ENCODE assay signal across 11 cellular contexts in genomic region chr18:75915941-75916640, GRCh38.
DNase-seq lines count a peak whose midpoint lies in the region; ATAC-seq and TF ChIP-seq lines count a peak whose summit lies in the region.
"Had no signal": no experiment of that assay in that cellular context is flagged by ENCODE, and none has a peak within 500 bp of the region (broad histone marks: within the 10 kb centered on the region; RNA-seq: fewer than 3 reads in every experiment).

No MANE protein-coding gene starts in this region.

- H3K36me3 Mint-ChIP-seq in osteocyte (ENCODE audit: unreplicated experiment) = no peaks in the 10 kb centered on the region
- H3K36me3 Mint-ChIP-seq in naive thymus-derived CD8-positive, alpha-beta T cell = peaks cover 0 to 2% (median 0%) of the 10 kb centered on the region in 3 donors

- 6 to 9% (median 7%) methylated on average over 27 to 80 of the region's 80 CpGs for WGBS in stomach, 5 donors

- TF ChIP-seq POLR2A in stomach (IDR thresholded peaks at IDR 0.05) = no peak

- H3K27ac Mint-ChIP-seq in osteocyte (ENCODE audit: unreplicated experiment) = no peak overlapping the region
- H3K27ac Mint-ChIP-seq in naive thymus-derived CD8-positive, alpha-beta T cell = no peak overlapping the region

- H3K4me1 ChIP-seq in ascending aorta (no peaks in the 10 kb centered on the region), stomach (peaks cover 0 to 6% (median 2%) of the 10 kb centered on the region in 4 donors)

- no peak for TF ChIP-seq EP300 in stomach (IDR thresholded peaks at IDR 0.05)

- H3K27ac ChIP-seq in ascending aorta (no peak overlapping the region), stomach (no peak overlapping the region)
- H3K27ac ChIP-seq: 22Rv1 had no signal

- H3K27me3 ChIP-seq in ascending aorta (no peaks in the 10 kb centered on the region), stomach (peaks cover 0 to 23% (median 13%) of the 10 kb centered on the region in 3 donors)

- intact Hi-C loops in ascending aorta (cut with DNase I) = no loop called here
- intact Hi-C loops in stomach (cut with DNase I; ENCODE audit: low total_unique reads) = no loop called here

- H3K4me1 Mint-ChIP-seq in osteocyte (ENCODE audit: unreplicated experiment) = no peaks in the 10 kb centered on the region
- peaks cover 0 to 3% (median 0%) of the 10 kb centered on the region in 4 donors for H3K4me1 Mint-ChIP-seq in naive thymus-derived CD8-positive, alpha-beta T cell

- H3K4me3 ChIP-seq in ascending aorta (peak overlapping the region; percentile 35 to 59), stomach (peak overlapping the region; percentile 43 to 54 (median 48))

- POLR2A ChIA-PET in naive thymus-derived CD8-positive, alpha-beta T cell (lab: Charles Lee) = no interaction called here

- DNase-seq in DMS 273 (lab: John Stamatoyannopoulos, UW; ENCODE audit: unreplicated experiment) (peak; percentile 83), DMS 273 treated with DMSO at 0.1 percent for 48 hours (lab: John Stamatoyannopoulos, UW) (no peak), ascending aorta (ENCODE audit: low spot score in 2 of 2) (no peak), iPS-NIHi7 (ENCODE audit: extremely low spot score) (peak; percentile 95), stomach (no peak), GM10266 (ENCODE audit: extremely low spot score) (no peak), osteocyte (ENCODE audit: extremely low spot score, unreplicated experiment) (no peak)
- no peak for DNase-seq in naive thymus-derived CD8-positive, alpha-beta T cell
- DNase-seq: MV-4-11; stimulated activated naive CD4-positive, alpha-beta T cell treated with Interleukin-2 at 50 U/mL for 16 hours had no signal

- peaks cover 4% of the 10 kb centered on the region for H3K27me3 Mint-ChIP-seq in osteocyte (ENCODE audit: unreplicated experiment)
- H3K27me3 Mint-ChIP-seq in naive thymus-derived CD8-positive, alpha-beta T cell = peaks cover 14 to 33% (median 21%) of the 10 kb centered on the region in 5 donors

- TF ChIP-seq CTCF in ascending aorta (IDR thresholded peaks at IDR 0.05) (no peak), stomach (IDR thresholded peaks at IDR 0.05) (no peak), GM10266 (IDR thresholded peaks at IDR 0.05; ENCODE audit: control insufficient read depth, insufficient read depth, low read depth, missing control alignments) (no peak), osteocyte (IDR thresholded peaks at IDR 0.05) (no peak)

- H3K9me3 Mint-ChIP-seq in osteocyte (ENCODE audit: unreplicated experiment) = peaks cover 8% of the 10 kb centered on the region
- H3K9me3 Mint-ChIP-seq in naive thymus-derived CD8-positive, alpha-beta T cell = no peaks in the 10 kb centered on the region

- no peaks in the 10 kb centered on the region for H3K36me3 ChIP-seq in ascending aorta
- no peaks in the 10 kb centered on the region for H3K36me3 ChIP-seq in stomach

- H3K9me3 ChIP-seq in ascending aorta = no peaks in the 10 kb centered on the region
- no peaks in the 10 kb centered on the region for H3K9me3 ChIP-seq in stomach

- H3K4me3 Mint-ChIP-seq in osteocyte (ENCODE audit: unreplicated experiment) = no peak overlapping the region
- H3K4me3 Mint-ChIP-seq in naive thymus-derived CD8-positive, alpha-beta T cell = no peak overlapping the region

- no peak for ATAC-seq in naive thymus-derived CD8-positive, alpha-beta T cell

Comparison
In these comparisons a context has a peak if more than half of its experiments do, and no peak if none do; other contexts are left out.
1. DNase-seq: peak in DMS 273 (single experiment) and iPS-NIHi7 (single experiment); none in DMS 273 treated with DMSO at 0.1 percent for 48 hours (single experiment), ascending aorta (0 of 2), stomach (single experiment), GM10266 (single experiment), osteocyte (single experiment) and naive thymus-derived CD8-positive, alpha-beta T cell (0 of 10).